ENCODE assay signal across 8 cellular contexts in the genomic region with DNA sequence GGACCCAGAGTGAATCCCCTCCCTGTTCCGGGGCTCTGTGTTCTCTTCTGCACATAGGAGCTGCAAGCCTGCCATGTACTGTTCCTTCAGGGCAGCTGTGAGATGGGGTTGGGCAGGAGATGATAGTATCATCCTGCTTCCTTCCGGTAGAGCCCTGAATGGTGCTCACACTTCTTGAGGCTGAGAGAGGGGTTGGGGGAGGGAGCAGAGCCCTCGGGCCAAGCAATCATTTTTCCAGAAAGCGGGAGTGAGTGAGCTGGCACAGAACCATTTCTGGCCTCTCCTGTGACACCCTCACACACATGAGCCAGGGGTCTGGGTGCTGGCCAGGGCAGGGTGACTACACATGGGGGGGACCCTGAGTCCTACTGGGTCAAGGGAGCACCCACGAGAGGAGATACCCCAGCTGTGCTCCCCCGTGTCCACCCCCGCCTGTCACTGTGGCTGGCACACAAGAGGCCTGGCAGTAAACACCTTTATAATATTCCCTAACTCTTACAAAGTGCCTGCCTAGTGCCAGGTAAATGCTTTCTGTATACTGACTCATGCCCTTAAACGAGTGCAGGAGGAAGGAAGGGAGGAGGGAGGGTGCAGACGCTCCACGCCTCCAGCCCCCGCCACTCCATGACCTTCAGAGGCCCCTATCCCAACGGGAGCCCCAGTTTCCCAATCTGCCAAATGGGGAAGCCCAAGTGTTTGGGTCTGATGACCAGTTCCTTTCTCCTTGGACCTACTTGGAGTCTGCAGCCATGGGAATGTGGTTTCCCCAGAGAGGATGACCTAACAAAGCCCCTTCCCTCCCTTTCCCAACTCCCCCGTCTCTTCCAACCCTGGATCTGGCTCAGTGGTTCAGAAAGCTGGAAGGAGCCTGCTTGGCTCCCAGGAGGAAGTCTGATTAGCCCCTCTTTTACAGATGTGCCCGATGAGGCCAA. TPM values are rescaled to one million over a fixed set of nuclear protein-coding genes. Genes with fewer than 3 reads are reported as not detected.
DNase-seq lines count a peak whose midpoint lies in the region; ATAC-seq, FAIRE-seq and TF ChIP-seq lines count a peak whose summit lies in the region.

No MANE protein-coding gene starts in this region.

- peak; percentile 78 for DNase-seq in RCC 7860 (ENCODE audit: low spot score)
- DNase-seq in cardiac fibroblast (ENCODE audit: low read depth in 2 of 2) = peak; percentile 22 to 60
- DNase-seq in NCI-H524 treated with DMSO at 0.1 percent for 48 hours (lab: John Stamatoyannopoulos, UW) = no peak
- no peak for DNase-seq in G401 (ENCODE audit: low spot score)
- DNase-seq in NCI-H1092 (lab: John Stamatoyannopoulos, UW) = no peak

- H3K4me2 ChIP-seq in BLaER1 treated with 17β-estradiol and CSF1 and Interleukin-3, amounts not matched to agents 10 nM and 100 nM = peak overlapping the region; percentile 87 to 98 (median 94)

- in situ Hi-C loops in G401 (cut with HindIII; ENCODE audit: low sequenced_read_pairs) = no loop called here

- H3K9me3 ChIP-seq in BLaER1 treated with 17β-estradiol and CSF1 and Interleukin-3, amounts not matched to agents 10 nM and 100 nM (replicated peaks in 1 of 11) = no peaks in the 10 kb centered on the region
- no peaks in the 10 kb centered on the region for H3K9me3 ChIP-seq in muscle layer of colon (ENCODE audit: low read length)

- FAIRE-seq in RCC 7860 (lab: Jason Lieb, UNC) = peak; percentile 87

- H4K20me1 ChIP-seq in BLaER1 treated with 17β-estradiol and CSF1 and Interleukin-3, amounts not matched to agents 10 nM and 100 nM = no peaks in the 10 kb centered on the region

- ATAC-seq in GM21423 (IDR thresholded peaks at IDR 0.05; ENCODE audit: unreplicated experiment) = peak; percentile 29

- peak overlapping the region; percentile 10 to 62 (median 48); a peak in 17 of 20 replicates for H3K4me3 ChIP-seq in BLaER1 treated with 17β-estradiol and CSF1 and Interleukin-3, amounts not matched to agents 10 nM and 100 nM
- H3K4me3 ChIP-seq in cardiac fibroblast (replicated peaks in 1 of 2; ENCODE audit: low read depth in 2 of 2, low read length in 2 of 2) = no peak overlapping the region
- no peak overlapping the region for H3K4me3 ChIP-seq in muscle layer of colon (ENCODE audit: low read depth in 1 of 2, low read length in 2 of 2)

- H3K27me3 ChIP-seq in BLaER1 treated with 17β-estradiol and CSF1 and Interleukin-3, amounts not matched to agents 10 nM and 100 nM = no peaks in the 10 kb centered on the region
- no peaks in the 10 kb centered on the region for H3K27me3 ChIP-seq in muscle layer of colon (ENCODE audit: control insufficient read depth in 1 of 2, insufficient read depth in 2 of 2, low read length in 2 of 2)

- no peak for TF ChIP-seq CTCF in cardiac fibroblast (IDR thresholded peaks at IDR 0.05; ENCODE audit: low read depth, low read length)

- peaks cover 91 to 97% (median 94%) of the 10 kb centered on the region in 10 experiments for H3K4me1 ChIP-seq in BLaER1 treated with 17β-estradiol and CSF1 and Interleukin-3, amounts not matched to agents 10 nM and 100 nM
- H3K4me1 ChIP-seq in muscle layer of colon (ENCODE audit: insufficient read depth, low read length) = peaks cover 10% of the 10 kb centered on the region

- peaks cover 59 to 81% (median 73%) of the 10 kb centered on the region in 11 experiments for H3K36me3 ChIP-seq in BLaER1 treated with 17β-estradiol and CSF1 and Interleukin-3, amounts not matched to agents 10 nM and 100 nM
- peaks cover 48% of the 10 kb centered on the region for H3K36me3 ChIP-seq in muscle layer of colon (ENCODE audit: insufficient read depth, low read length)

- peak overlapping the region; percentile 79 to 100 (median 99) for H3K27ac ChIP-seq in BLaER1 treated with 17β-estradiol and CSF1 and Interleukin-3, amounts not matched to agents 10 nM and 100 nM
- H3K27ac ChIP-seq in muscle layer of colon (ENCODE audit: low read depth, low read length) = peak overlapping the region; percentile 17

- H3K9ac ChIP-seq in BLaER1 treated with 17β-estradiol and CSF1 and Interleukin-3, amounts not matched to agents 10 nM and 100 nM = peak overlapping the region; percentile 73 to 97 (median 89)
- H3K9ac ChIP-seq in muscle layer of colon (ENCODE audit: low read length) = no peak overlapping the region

RNA-seq across cellular contexts. Expression of gene AKNA, which starts 15.5 kb away (rescaled TPM):
- 3.1 and 5.1 TPM in 2 replicates for total RNA-seq in G401 (2014; rRNA removed; shearing (Covaris generic))

RNA-seq across cellular contexts. Expression of gene ORM2, which starts 42.6 kb away (rescaled TPM):
- total RNA-seq in G401 (2014; rRNA removed; shearing (Covaris generic)) = not detected in 2 replicates

RNA-seq across cellular contexts. Expression of gene ORM1, which starts 49.4 kb away (rescaled TPM):
- total RNA-seq in G401 (2014; rRNA removed; shearing (Covaris generic)) = not detected in 2 replicates

Comparison
In these comparisons a context has a peak if more than half of its experiments do, and no peak if none do; other contexts are left out.
1. H3K4me3 ChIP-seq: peak in BLaER1 treated with 17β-estradiol and CSF1 and Interleukin-3, amounts not matched to agents 10 nM and 100 nM (10 of 10); none in cardiac fibroblast (0 of 2) and muscle layer of colon (0 of 2).
2. DNase-seq: peak in RCC 7860 (single experiment) and cardiac fibroblast (2 of 2); none in NCI-H524 treated with DMSO at 0.1 percent for 48 hours (single experiment), G401 (single experiment) and NCI-H1092 (single experiment).